In genomic region chr12:114555451-114555850, GRCh38 we compare ENCODE assay signal across 16 cellular contexts.
DNase-seq lines count a peak whose midpoint lies in the region; ATAC-seq and TF ChIP-seq lines count a peak whose summit lies in the region.
"Had no signal": no experiment of that assay in that cellular context is flagged by ENCODE, and none has a peak within 500 bp of the region (broad histone marks: within the 10 kb centered on the region; RNA-seq: fewer than 3 reads in every experiment).

No MANE protein-coding gene starts in this region.

- H3K23ac ChIP-seq in IMR-90 (ENCODE audit: low read depth, low read length) (no peak overlapping the region), trophoblast cell (ENCODE audit: low read length) (no peak overlapping the region)

- no peaks in the 10 kb centered on the region for H3K9me3 Mint-ChIP-seq in activated CD8-positive, alpha-beta memory T cell treated with anti-CD3 and anti-CD28 coated beads, Interleukin-2, amount 10 ng/mL, durations not matched to agents 7 days and 5 days (ENCODE audit: low read depth)
- H3K9me3 Mint-ChIP-seq in MCF 10A (ENCODE audit: unreplicated experiment) = no peaks in the 10 kb centered on the region
- H3K9me3 Mint-ChIP-seq: CD4-positive, alpha-beta T cell had no signal

- TF ChIP-seq POLR2A in IMR-90 (IDR thresholded peaks at IDR 0.05; ENCODE audit: low read depth, low read length) = no peak

- H2BK5ac ChIP-seq in IMR-90 (ENCODE audit: low read depth, low read length, poor library complexity, severe bottlenecking) (no peak overlapping the region), trophoblast cell (ENCODE audit: low read depth, low read length, poor library complexity) (no peak overlapping the region)

- TF ChIP-seq CTCF in IMR-90 (conservative IDR thresholded peaks at IDR 0.05; ENCODE audit: low read depth, low read length) (no peak), MCF 10A (IDR thresholded peaks at IDR 0.05; ENCODE audit: unreplicated experiment) (no peak)

- no peak overlapping the region for H3K18ac ChIP-seq in IMR-90 (ENCODE audit: low read depth, low read length)
- H3K18ac ChIP-seq in trophoblast cell (ENCODE audit: low read length) = no peak overlapping the region

- no peak overlapping the region for H3K14ac ChIP-seq in IMR-90 (replicated peaks; ENCODE audit: low read depth, low read length)
- H3K14ac ChIP-seq in trophoblast cell (ENCODE audit: low read length) = no peak overlapping the region

- no CpG with 5 or more reads among the region's 2 CpGs for WGBS in IMR-90 (ENCODE audit: extremely low coverage in 2 of 2, insufficient read length in 1 of 2), 2 experiments
- no CpG with 5 or more reads among the region's 2 CpGs for WGBS in trophoblast cell (ENCODE audit: extremely low coverage, insufficient coverage, insufficient read length)

- no peak overlapping the region for H4K5ac ChIP-seq in IMR-90 (ENCODE audit: low read depth, low read length)

- no peaks in the 10 kb centered on the region for H3K36me3 ChIP-seq in IMR-90 (ENCODE audit: control insufficient read depth, insufficient read depth, low read length)
- no peaks in the 10 kb centered on the region for H3K36me3 ChIP-seq in trophoblast cell (ENCODE audit: control insufficient read depth in 1 of 2, insufficient read depth in 2 of 2, low read length in 2 of 2)
- H3K36me3 ChIP-seq: BE2C had no signal

- H3K79me1 ChIP-seq in IMR-90 (ENCODE audit: low read depth in 1 of 2, low read length in 2 of 2) (no peaks in the 10 kb centered on the region), trophoblast cell (ENCODE audit: low read length) (no peaks in the 10 kb centered on the region)

- TF ChIP-seq RAD21 in IMR-90 (IDR thresholded peaks at IDR 0.05; ENCODE audit: low read length) = no peak

- H3K4me1 ChIP-seq in IMR-90 (ENCODE audit: control insufficient read depth, insufficient read depth, low read length) = no peaks in the 10 kb centered on the region
- no peaks in the 10 kb centered on the region for H3K4me1 ChIP-seq in trophoblast cell (ENCODE audit: control insufficient read depth in 1 of 2, insufficient read depth in 2 of 2, low read length in 2 of 2)
- H3K4me1 ChIP-seq: BE2C had no signal

- H4K91ac ChIP-seq in IMR-90 (ENCODE audit: insufficient read depth, low read depth, low read length) (no peak overlapping the region), trophoblast cell (ENCODE audit: low read depth, low read length) (no peak overlapping the region)

- CTCF ChIA-PET in IMR-90 (lab: Yijun Ruan, JAX) = no interaction called here
- CTCF ChIA-PET in activated CD8-positive, alpha-beta memory T cell treated with anti-CD3 and anti-CD28 coated beads, Interleukin-2, amount 10 ng/mL, durations not matched to agents 7 days and 5 days (lab: Charles Lee) = no interaction called here
- CTCF ChIA-PET in MCF 10A (lab: Yijun Ruan, JAX) = no interaction called here

- H2BK120ac ChIP-seq in IMR-90 (ENCODE audit: low read depth, low read length) = no peak overlapping the region
- no peak overlapping the region for H2BK120ac ChIP-seq in trophoblast cell (ENCODE audit: insufficient read depth, low read length, poor library complexity)

- peak; percentile 8 for DNase-seq in SIG-M5 treated with dmso at 0.1 percent for 504 hours (lab: John Stamatoyannopoulos, UW; ENCODE audit: unreplicated experiment)
- DNase-seq in SIG-M5 (lab: John Stamatoyannopoulos, UW) = no peak
- no peak for DNase-seq in IMR-90
- DNase-seq in islet precursor cell = peak; percentile 44
- DNase-seq in trophoblast cell = peak; percentile 40 to 52
- DNase-seq in activated CD4-positive, alpha-beta T cell treated with anti-CD3 and anti-CD28 coated beads for 4 hours = no peak
- no peak for DNase-seq in activated CD8-positive, alpha-beta memory T cell treated with anti-CD3 and anti-CD28 coated beads, Interleukin-2, amount 10 ng/mL, durations not matched to agents 7 days and 5 days
- no peak for DNase-seq in MCF 10A (ENCODE audit: unreplicated experiment)
- DNase-seq: 8988T; BE2C; C1 segment of cervical spinal cord; Caco-2; CD4-positive, alpha-beta T cell; GM23248; HCEC 1CT had no signal

- H3K27me3 Mint-ChIP-seq in activated CD8-positive, alpha-beta memory T cell treated with anti-CD3 and anti-CD28 coated beads, Interleukin-2, amount 10 ng/mL, durations not matched to agents 7 days and 5 days = no peaks in the 10 kb centered on the region
- H3K27me3 Mint-ChIP-seq in MCF 10A (ENCODE audit: insufficient read depth, unreplicated experiment) = peaks cover 10% of the 10 kb centered on the region
- H3K27me3 Mint-ChIP-seq: IgD-negative memory B cell had no signal

- no peaks in the 10 kb centered on the region for H3K36me3 Mint-ChIP-seq in activated CD8-positive, alpha-beta memory T cell treated with anti-CD3 and anti-CD28 coated beads, Interleukin-2, amount 10 ng/mL, durations not matched to agents 7 days and 5 days
- no peaks in the 10 kb centered on the region for H3K36me3 Mint-ChIP-seq in MCF 10A (ENCODE audit: insufficient read depth, unreplicated experiment)
- H3K36me3 Mint-ChIP-seq: IgD-negative memory B cell had no signal

- H3K4ac ChIP-seq in IMR-90 (ENCODE audit: low read depth, low read length) (no peak overlapping the region), trophoblast cell (ENCODE audit: low read depth, low read length) (no peak overlapping the region)

- H2BK15ac ChIP-seq in IMR-90 (ENCODE audit: low read depth, low read length) = no peak overlapping the region

- H2BK12ac ChIP-seq in trophoblast cell (ENCODE audit: low read length) = no peak overlapping the region

- no TSS peak for BruUV-seq in IMR-90 (replicated peaks; lab: Mats Ljungman, UMichigan)
- no TSS peak for BruUV-seq in MCF 10A (replicated peaks; lab: Mats Ljungman, UMichigan)

- no peak overlapping the region for H2AK9ac ChIP-seq in IMR-90 (replicated peaks; ENCODE audit: low read depth, low read length, poor library complexity)

- no peak overlapping the region for H3K56ac ChIP-seq in IMR-90 (ENCODE audit: extremely low read depth, insufficient read depth, low read length)

- H2AK5ac ChIP-seq in IMR-90 (ENCODE audit: low read depth, low read length) (no peak overlapping the region), trophoblast cell (ENCODE audit: low read length) (no peak overlapping the region)

- H3K27ac Mint-ChIP-seq in activated CD8-positive, alpha-beta memory T cell treated with anti-CD3 and anti-CD28 coated beads, Interleukin-2, amount 10 ng/mL, durations not matched to agents 7 days and 5 days = no peak overlapping the region
- H3K27ac Mint-ChIP-seq in MCF 10A (ENCODE audit: low read depth, unreplicated experiment) = no peak overlapping the region
- H3K27ac Mint-ChIP-seq: CD4-positive, alpha-beta T cell had no signal

- no peak for ATAC-seq in IMR-90 (ENCODE audit: low read depth)
- ATAC-seq in activated CD8-positive, alpha-beta memory T cell treated with anti-CD3 and anti-CD28 coated beads, Interleukin-2, amount 10 ng/mL, durations not matched to agents 7 days and 5 days = no peak

- H3K27ac ChIP-seq in IMR-90 (ENCODE audit: insufficient read depth, low read length) = no peak overlapping the region
- no peak overlapping the region for H3K27ac ChIP-seq in trophoblast cell (ENCODE audit: low read depth, low read length)
- H3K27ac ChIP-seq: GM23248 had no signal

- H3K9me3 ChIP-seq in IMR-90 (ENCODE audit: control insufficient read depth, insufficient read depth, low read length) = no peaks in the 10 kb centered on the region
- H3K9me3 ChIP-seq in trophoblast cell (ENCODE audit: insufficient read depth, low read depth, low read length) = no peaks in the 10 kb centered on the region
- H3K9me3 ChIP-seq: BE2C, Caco-2 had no signal

- H2AFZ ChIP-seq in IMR-90 (replicated peaks; ENCODE audit: low read length, poor library complexity) = no peak overlapping the region
- no peak overlapping the region for H2AFZ ChIP-seq in trophoblast cell (ENCODE audit: insufficient read depth, low read length, poor library complexity)
- H2AFZ ChIP-seq: GM23248 had no signal

- no peaks in the 10 kb centered on the region for H3K4me1 Mint-ChIP-seq in activated CD8-positive, alpha-beta memory T cell treated with anti-CD3 and anti-CD28 coated beads, Interleukin-2, amount 10 ng/mL, durations not matched to agents 7 days and 5 days
- H3K4me1 Mint-ChIP-seq in MCF 10A (ENCODE audit: insufficient read depth, unreplicated experiment) = no peaks in the 10 kb centered on the region
- H3K4me1 Mint-ChIP-seq: IgD-negative memory B cell had no signal

- dilution Hi-C loops in IMR-90 (cut with HindIII; ENCODE audit: low sequenced_read_pairs, unreplicated experiment) = no loop called here

- H3K9ac ChIP-seq in IMR-90 (ENCODE audit: low read depth, low read length) (no peak overlapping the region), trophoblast cell (ENCODE audit: low read length) (no peak overlapping the region)
- H3K9ac ChIP-seq: GM23248 had no signal

- H3K4me3 ChIP-seq in IMR-90 (ENCODE audit: insufficient read depth, low read depth, low read length) (no peak overlapping the region), trophoblast cell (ENCODE audit: low read depth, low read length) (no peak overlapping the region)
- H3K4me3 ChIP-seq: GM23248 had no signal

- in situ Hi-C loops in IMR-90 (cut with MboI; ENCODE audit: low sequenced_read_pairs) = no loop called here

- no peak overlapping the region for H2BK20ac ChIP-seq in IMR-90 (ENCODE audit: low read depth, low read length)

- intact Hi-C loops in IMR-90 (cut with micrococcal nuclease) = no loop called here
- intact Hi-C loops in MCF 10A (cut with micrococcal nuclease) = no loop called here

- no peaks in the 10 kb centered on the region for H4K20me1 ChIP-seq in IMR-90 (ENCODE audit: insufficient read depth, low read length)

- H4K8ac ChIP-seq in IMR-90 (ENCODE audit: low read depth in 2 of 2, low read length in 2 of 2) (no peak overlapping the region), trophoblast cell (ENCODE audit: low read depth, low read length) (no peak overlapping the region)

- H3K27me3 ChIP-seq in IMR-90 (ENCODE audit: control insufficient read depth, insufficient read depth, low read length) = no peaks in the 10 kb centered on the region; the same call in none of the 2 replicates
- no peaks in the 10 kb centered on the region for H3K27me3 ChIP-seq in trophoblast cell (ENCODE audit: insufficient read depth, low read length)

- H3K4me2 ChIP-seq in IMR-90 (ENCODE audit: low read depth, low read length) (no peak overlapping the region), trophoblast cell (ENCODE audit: low read length) (no peak overlapping the region)

- no peaks in the 10 kb centered on the region for H3K79me2 ChIP-seq in trophoblast cell (ENCODE audit: control insufficient read depth, insufficient read depth, low read length, poor library complexity)

- H3K4me3 Mint-ChIP-seq in activated CD8-positive, alpha-beta memory T cell treated with anti-CD3 and anti-CD28 coated beads, Interleukin-2, amount 10 ng/mL, durations not matched to agents 7 days and 5 days = no peak overlapping the region
- no peak overlapping the region for H3K4me3 Mint-ChIP-seq in MCF 10A (ENCODE audit: unreplicated experiment)
- H3K4me3 Mint-ChIP-seq: CD4-positive, alpha-beta T cell; IgD-negative memory B cell had no signal

- no peaks in the 10 kb centered on the region for H3K9me1 ChIP-seq in IMR-90 (ENCODE audit: insufficient read depth, low read length)

- POLR2A ChIA-PET in IMR-90 (lab: Charles Lee; ENCODE audit: unreplicated experiment) = no interaction called here
- POLR2A ChIA-PET in MCF 10A (lab: Yijun Ruan, JAX) = no interaction called here

- no peak overlapping the region for H4K12ac ChIP-seq in trophoblast cell (ENCODE audit: low read depth, low read length)

TF ChIP-seq in IMR-90, 13 proteins besides CTCF, POLR2A, EP300 and RAD21 (continues in another document):
- TF ChIP-seq MAFK (IDR thresholded peaks at IDR 0.05; ENCODE audit: low read depth, low read length) = peak; percentile 47; the same call in 1 of the 2 replicates

Comparison
In these comparisons a context has a peak if more than half of its experiments do, and no peak if none do; other contexts are left out.
1. DNase-seq: peak in SIG-M5 treated with dmso at 0.1 percent for 504 hours (single experiment), islet precursor cell (single experiment) and trophoblast cell (2 of 2); none in SIG-M5 (single experiment), IMR-90 (single experiment), activated CD4-positive, alpha-beta T cell treated with anti-CD3 and anti-CD28 coated beads for 4 hours (0 of 2), activated CD8-positive, alpha-beta memory T cell treated with anti-CD3 and anti-CD28 coated beads, Interleukin-2, amount 10 ng/mL, durations not matched to agents 7 days and 5 days (single experiment) and MCF 10A (single experiment).